In genomic region chr10:102401735-102402511, GRCh38 we compare ENCODE assay signal across 12 cellular contexts. TPM values are rescaled to one million over a fixed set of nuclear protein-coding genes. Genes with fewer than 3 reads are reported as not detected.
DNase-seq lines count a peak whose midpoint lies in the region; ATAC-seq, FAIRE-seq and TF ChIP-seq lines count a peak whose summit lies in the region.
"Had no signal": no experiment of that assay in that cellular context is flagged by ENCODE, and none has a peak within 500 bp of the region (broad histone marks: within the 10 kb centered on the region; RNA-seq: fewer than 3 reads in every experiment).

No MANE protein-coding gene starts in this region.

- no peaks in the 10 kb centered on the region for H3K9me3 ChIP-seq in heart right ventricle
- H3K9me3 ChIP-seq in SJSA1 (replicated peaks): no peaks in the 10 kb centered on the region; the same call in 1 of the 2 replicates
- H3K9me3 ChIP-seq in upper lobe of right lung: no peaks in the 10 kb centered on the region
- no peaks in the 10 kb centered on the region for H3K9me3 ChIP-seq in HAP-1

- H3K4me3 ChIP-seq in heart right ventricle (no peak overlapping the region), SJSA1 (no peak overlapping the region), upper lobe of right lung (no peak overlapping the region), HAP-1 (no peak overlapping the region)

- peak; percentile 17 for DNase-seq in Right ventricle myocardium inferior (ENCODE audit: missing footprints)
- no peak for DNase-seq in heart right ventricle
- peak in 1 of 2 experiments; percentile 26 for DNase-seq in SJSA1 (ENCODE audit: low read depth in 1 of 2, low spot score in 2 of 2)
- peak; percentile 80 for DNase-seq in glomerular visceral epithelial cell (ENCODE audit: extremely low spot score)
- DNase-seq in upper lobe of right lung: peak; percentile 65
- no peak for DNase-seq in frontal cortex (ENCODE audit: low spot score in 2 of 2)
- DNase-seq in HAP-1 (ENCODE audit: low spot score in 2 of 2): no peak
- DNase-seq: stimulated activated CD4-positive, alpha-beta T cell treated with anti-CD3 and anti-CD28 coated beads, Interleukin-4, amount 100 ng/mL, for 1 hour had no signal

- H3K27me3 ChIP-seq in heart right ventricle (peaks cover 0 to 2% (median 0%) of the 10 kb centered on the region in 7 donors), SJSA1 (replicated peaks) (no peaks in the 10 kb centered on the region; the same call in 1 of the 2 replicates), upper lobe of right lung (no peaks in the 10 kb centered on the region), HAP-1 (ENCODE audit: low read depth) (no peaks in the 10 kb centered on the region)

- H3K36me3 ChIP-seq in heart right ventricle (peaks cover 0 to 64% (median 12%) of the 10 kb centered on the region in 9 donors), SJSA1 (peaks cover 56% of the 10 kb centered on the region), upper lobe of right lung (peaks cover 28% of the 10 kb centered on the region), HAP-1 (replicated peaks) (peaks cover 36% of the 10 kb centered on the region)

- in situ Hi-C loops in HAP-1 (cut with MboI; ENCODE audit: low sequenced_read_pairs): no loop called here

- no peak for TF ChIP-seq CTCF in heart right ventricle (IDR thresholded peaks at IDR 0.05)
- TF ChIP-seq CTCF in upper lobe of right lung (IDR thresholded peaks at IDR 0.05): no peak

- 85 to 87% methylated on average over 17 to 18 of the region's 18 CpGs for WGBS in heart right ventricle, 2 donors

- intact Hi-C loops in Right ventricle myocardium inferior (cut with DNase I) (no loop called here), heart right ventricle (cut with DNase I) (loop anchor here in 1 of 10 donors (1.0 kb wide), 1 partner anchor 234 kb away; no protein-coding TSS in a partner anchor), upper lobe of right lung (cut with DNase I) (no loop called here)

- FAIRE-seq in frontal cortex (lab: Jason Lieb, UNC): no peak
- FAIRE-seq: endometrium had no signal

- H3K4me1 ChIP-seq in heart right ventricle (peaks cover 7 to 30% (median 18%) of the 10 kb centered on the region in 9 donors), SJSA1 (replicated peaks) (peaks cover 20% of the 10 kb centered on the region), upper lobe of right lung (peaks cover 14% of the 10 kb centered on the region), HAP-1 (peaks cover 5% of the 10 kb centered on the region; the same call in 1 of the 2 replicates)

- no peak overlapping the region for H3K27ac ChIP-seq in heart right ventricle
- peak overlapping the region; percentile 67; the same call in 1 of the 2 replicates for H3K27ac ChIP-seq in SJSA1
- no peak overlapping the region for H3K27ac ChIP-seq in upper lobe of right lung

- no peak for ATAC-seq in Right ventricle myocardium inferior
- no peak for ATAC-seq in heart right ventricle
- no peak for ATAC-seq in upper lobe of right lung
- no peak for ATAC-seq in GM18867 (IDR thresholded peaks at IDR 0.05; ENCODE audit: unreplicated experiment)

RNA-seq across cellular contexts. Expression of gene NFKB2, which starts 6.4 kb away (rescaled TPM):
- total RNA-seq in Right ventricle myocardium inferior: 15.1 TPM
- total RNA-seq in heart right ventricle: 10 to 100 TPM in 9 of 10 donors, 1 to 10 TPM in 1; 9.9 to 40.0 (median 15.7) TPM
- polyA plus RNA-seq in heart right ventricle: 10 to 100 TPM; 19.7 to 19.8 TPM
- 28.8 and 37.2 TPM in 2 replicates for total RNA-seq in SJSA1 (2014; rRNA removed; shearing (Covaris generic))
- 36.8 TPM for total RNA-seq in upper lobe of right lung
- total RNA-seq in frontal cortex: 0.41 TPM

RNA-seq across cellular contexts. Expression of gene PSD, which starts 16.7 kb away (rescaled TPM):
- total RNA-seq in Right ventricle myocardium inferior: 0.49 TPM
- total RNA-seq in heart right ventricle: 1 to 10 TPM in 4 of 10 donors, under 1 TPM in 5, not detected in 1; 0.19 to 1.5 (median 0.61) TPM
- under 1 TPM; 0.37 to 0.42 TPM for polyA plus RNA-seq in heart right ventricle
- 0.08 TPM in 1 of 2 replicates, not detected in the other for total RNA-seq in SJSA1 (2014; rRNA removed; shearing (Covaris generic))
- 3.5 TPM for total RNA-seq in upper lobe of right lung
- total RNA-seq in frontal cortex: 98.2 TPM

RNA-seq across cellular contexts. Expression of gene FBXL15, which starts 18.7 kb away (rescaled TPM):
- total RNA-seq in Right ventricle myocardium inferior: 8.4 TPM
- 10 to 100 TPM in 5 of 10 donors, 1 to 10 TPM in 5; 6.7 to 10.5 (median 9.9) TPM for total RNA-seq in heart right ventricle
- 10 to 100 TPM; 10.4 to 19.2 TPM for polyA plus RNA-seq in heart right ventricle
- 11.0 and 40.1 TPM in 2 replicates for total RNA-seq in SJSA1 (2014; rRNA removed; shearing (Covaris generic))
- total RNA-seq in upper lobe of right lung: 16.0 TPM
- total RNA-seq in frontal cortex: 13.5 TPM

RNA-seq across cellular contexts. Expression of gene CUEDC2, which starts 30.5 kb away (rescaled TPM):
- total RNA-seq in Right ventricle myocardium inferior: 84.5 TPM
- total RNA-seq in heart right ventricle: 10 to 100 TPM; 65.7 to 84.3 (median 79.1) TPM
- 10 to 100 TPM; 60.0 to 81.7 TPM for polyA plus RNA-seq in heart right ventricle
- total RNA-seq in SJSA1 (2014; rRNA removed; shearing (Covaris generic)): 50.7 and 57.9 TPM in 2 replicates
- total RNA-seq in upper lobe of right lung: 44.8 TPM
- total RNA-seq in frontal cortex: 53.0 TPM

RNA-seq across cellular contexts. Expression of gene C10orf95, which starts 49.4 kb away (rescaled TPM):
- not detected for total RNA-seq in Right ventricle myocardium inferior
- not detected for total RNA-seq in heart right ventricle
- not detected for polyA plus RNA-seq in heart right ventricle
- not detected in 2 replicates for total RNA-seq in SJSA1 (2014; rRNA removed; shearing (Covaris generic))
- total RNA-seq in upper lobe of right lung: 3.1 TPM
- total RNA-seq in frontal cortex: 0.82 TPM
- total RNA-seq: SK-MEL-5 had no signal
- polyA plus RNA-seq: BJ had no signal

Comparison
In these comparisons a context has a peak if more than half of its experiments do, and no peak if none do; other contexts are left out.
1. DNase-seq: peak in Right ventricle myocardium inferior (single experiment), glomerular visceral epithelial cell (single experiment) and upper lobe of right lung (single experiment); none in heart right ventricle (0 of 2), frontal cortex (0 of 2) and HAP-1 (0 of 2).
2. RNA of gene PSD, which starts 16.7 kb away (total RNA-seq): 98.2 TPM in frontal cortex (single experiment); 3.5 TPM in upper lobe of right lung (single experiment), 0.19 to 1.5 TPM in heart right ventricle, 0.49 TPM in Right ventricle myocardium inferior (single experiment) and 0.08 TPM in SJSA1; every median in the first group is over 10 times any median in the second.